ENCODE assay signal across 31 cellular contexts in the genomic region with DNA sequence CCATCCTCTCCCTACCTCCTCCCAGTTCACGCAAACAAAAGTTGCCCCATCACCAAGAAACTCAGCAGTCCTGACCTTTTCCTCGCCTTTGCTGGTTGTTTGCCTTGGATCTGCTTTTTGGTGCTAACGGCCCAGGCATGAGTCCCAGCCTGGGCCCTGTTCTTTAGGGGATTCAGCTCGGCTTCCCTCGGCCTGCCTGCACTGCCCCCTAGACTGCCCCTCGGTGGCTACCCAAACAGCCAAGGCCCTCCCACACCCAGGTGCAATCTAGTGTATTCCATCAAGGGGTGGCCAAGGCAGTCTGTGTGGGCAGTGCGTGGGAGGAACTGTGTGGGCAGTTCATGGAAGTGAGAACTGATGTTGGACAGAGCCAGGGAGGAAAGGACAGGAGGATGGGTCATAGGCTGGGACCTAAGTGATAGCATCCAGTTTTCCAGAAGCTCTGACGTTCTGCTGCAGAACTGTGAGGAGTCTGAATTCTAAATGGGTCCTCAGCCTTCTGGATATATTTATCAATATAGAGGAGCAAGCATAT.
DNase-seq lines count a peak whose midpoint lies in the region; ATAC-seq, FAIRE-seq and TF ChIP-seq lines count a peak whose summit lies in the region.
"Had no signal": no experiment of that assay in that cellular context is flagged by ENCODE, and none has a peak within 500 bp of the region (broad histone marks: within the 10 kb centered on the region; RNA-seq: fewer than 3 reads in every experiment).

No MANE protein-coding gene starts in this region.

- H3K4me3 Mint-ChIP-seq in IgD-negative memory B cell (peak overlapping the region in 3 of 4 donors; percentile 32 to 83 (median 61)), naive B cell (peak overlapping the region in 7 of 8 donors; percentile 33 to 64 (median 59))
- H3K4me3 Mint-ChIP-seq: activated CD4-positive, alpha-beta memory T cell treated with anti-CD3 and anti-CD28 coated beads for 36 hours; activated naive CD8-positive, alpha-beta T cell; activated T-helper 17 cell treated with anti-CD3 and anti-CD28 coated beads, Interleukin-2, amount 50 U/mL, for 72 hours; central memory CD8-positive, alpha-beta T cell; natural killer cell treated with Interleukin-12 subunit alpha and Interleukin-12 subunit beta and Interleukin-15 and Interleukin-18, amount 100 ng/mL, for 72 hours had no signal

- H3K4me2 ChIP-seq in BLaER1 treated with 17β-estradiol and CSF1 and Interleukin-3, amounts not matched to agents 10 nM and 100 nM, result peak overlapping the region; percentile 23 to 90 (median 60); a peak in 21 of 22 replicates

- H3K27me3 Mint-ChIP-seq in IgD-negative memory B cell, result no peaks in the 10 kb centered on the region
- no peaks in the 10 kb centered on the region for H3K27me3 Mint-ChIP-seq in naive B cell
- H3K27me3 Mint-ChIP-seq: activated CD4-positive, alpha-beta memory T cell treated with anti-CD3 and anti-CD28 coated beads for 36 hours; activated naive CD8-positive, alpha-beta T cell; activated T-helper 17 cell treated with anti-CD3 and anti-CD28 coated beads, Interleukin-2, amount 50 U/mL, for 72 hours; central memory CD8-positive, alpha-beta T cell had no signal

- TF ChIP-seq CTCF in pancreas (IDR thresholded peaks at IDR 0.05), result no peak

- peaks cover 0 to 4% (median 0%) of the 10 kb centered on the region in 11 experiments; a peak in 1 of 22 replicates for H3K9me3 ChIP-seq in BLaER1 treated with 17β-estradiol and CSF1 and Interleukin-3, amounts not matched to agents 10 nM and 100 nM (replicated peaks in 1 of 11)
- no peaks in the 10 kb centered on the region for H3K9me3 ChIP-seq in pancreas
- H3K9me3 ChIP-seq: ascending aorta, gastroesophageal sphincter, ovary, Peyer's patch, spleen, upper lobe of left lung had no signal

- peaks cover 27 to 83% (median 73%) of the 10 kb centered on the region in 10 experiments for H3K4me1 ChIP-seq in BLaER1 treated with 17β-estradiol and CSF1 and Interleukin-3, amounts not matched to agents 10 nM and 100 nM
- no peaks in the 10 kb centered on the region for H3K4me1 ChIP-seq in pancreas
- H3K4me1 ChIP-seq: ascending aorta, gastroesophageal sphincter, Peyer's patch had no signal

- WGBS in pancreas, 2 donors, result 86 to 87% methylated on average over 8 of the region's 8 CpGs

- no peaks in the 10 kb centered on the region for H3K36me3 ChIP-seq in BLaER1 treated with 17β-estradiol and CSF1 and Interleukin-3, amounts not matched to agents 10 nM and 100 nM
- no peaks in the 10 kb centered on the region for H3K36me3 ChIP-seq in pancreas
- H3K36me3 ChIP-seq: ascending aorta, gastroesophageal sphincter, ovary, Peyer's patch, spleen, upper lobe of left lung had no signal

- no peaks in the 10 kb centered on the region for H4K20me1 ChIP-seq in BLaER1 treated with 17β-estradiol and CSF1 and Interleukin-3, amounts not matched to agents 10 nM and 100 nM

- H3K27ac Mint-ChIP-seq in IgD-negative memory B cell (peak overlapping the region in 1 of 3 donors; percentile 78), naive B cell (peak overlapping the region; percentile 51 to 95 (median 78))
- H3K27ac Mint-ChIP-seq: activated CD4-positive, alpha-beta memory T cell treated with anti-CD3 and anti-CD28 coated beads for 36 hours; activated naive CD8-positive, alpha-beta T cell; activated T-helper 17 cell treated with anti-CD3 and anti-CD28 coated beads, Interleukin-2, amount 50 U/mL, for 72 hours; natural killer cell treated with Interleukin-12 subunit alpha and Interleukin-12 subunit beta and Interleukin-15 and Interleukin-18, amount 100 ng/mL, for 72 hours had no signal

- intact Hi-C loops in pancreas (cut with DNase I), result no loop called here

- FAIRE-seq in pancreas (lab: Jason Lieb, UNC), result no peak
- FAIRE-seq: GM12891 had no signal

- H3K9me3 Mint-ChIP-seq in IgD-negative memory B cell (peaks cover 0 to 2% (median 0%) of the 10 kb centered on the region in 3 donors), naive B cell (peaks cover 0 to 3% (median 0%) of the 10 kb centered on the region in 7 donors)
- H3K9me3 Mint-ChIP-seq: activated CD4-positive, alpha-beta memory T cell treated with anti-CD3 and anti-CD28 coated beads for 36 hours; activated T-helper 17 cell treated with anti-CD3 and anti-CD28 coated beads, Interleukin-2, amount 50 U/mL, for 72 hours; central memory CD8-positive, alpha-beta T cell; natural killer cell treated with Interleukin-12 subunit alpha and Interleukin-12 subunit beta and Interleukin-15 and Interleukin-18, amount 100 ng/mL, for 72 hours had no signal

- no peak overlapping the region for H3K9ac ChIP-seq in BLaER1 treated with 17β-estradiol and CSF1 and Interleukin-3, amounts not matched to agents 10 nM and 100 nM

- H3K36me3 Mint-ChIP-seq in IgD-negative memory B cell (no peaks in the 10 kb centered on the region), naive B cell (no peaks in the 10 kb centered on the region)
- H3K36me3 Mint-ChIP-seq: activated CD4-positive, alpha-beta memory T cell treated with anti-CD3 and anti-CD28 coated beads for 36 hours; activated naive CD8-positive, alpha-beta T cell; natural killer cell treated with Interleukin-12 subunit alpha and Interleukin-12 subunit beta and Interleukin-15 and Interleukin-18, amount 100 ng/mL, for 72 hours had no signal

- H3K27ac ChIP-seq in BLaER1 treated with 17β-estradiol and CSF1 and Interleukin-3, amounts not matched to agents 10 nM and 100 nM, result peak overlapping the region in 4 of 11 experiments; percentile 6 to 34 (median 18); a peak in 2 of 22 replicates
- H3K27ac ChIP-seq in pancreas, result no peak overlapping the region
- H3K27ac ChIP-seq: ascending aorta, dorsolateral prefrontal cortex, gastroesophageal sphincter, ovary, Peyer's patch, upper lobe of left lung had no signal

- H3K4me1 Mint-ChIP-seq in IgD-negative memory B cell (peaks cover 36 to 46% (median 44%) of the 10 kb centered on the region in 3 donors), naive B cell (peaks cover 39 to 69% (median 64%) of the 10 kb centered on the region in 3 donors)

- H3K4me3 ChIP-seq in BLaER1 treated with 17β-estradiol and CSF1 and Interleukin-3, amounts not matched to agents 10 nM and 100 nM, result no peak overlapping the region
- H3K4me3 ChIP-seq in pancreas, result no peak overlapping the region
- H3K4me3 ChIP-seq: ascending aorta, dorsolateral prefrontal cortex, gastroesophageal sphincter, ovary, Peyer's patch, spleen, upper lobe of left lung had no signal

- DNase-seq in amniotic epithelial cell (ENCODE audit: low read depth) (peak; percentile 31), naive B cell (no peak), NCI-H146 (lab: John Stamatoyannopoulos, UW) (no peak), pancreas (no peak)
- DNase-seq: activated CD4-positive, alpha-beta memory T cell treated with anti-CD3 and anti-CD28 coated beads for 36 hours; C1 segment of cervical spinal cord; Calu3; dorsolateral prefrontal cortex; hippocampal formation; IMR-90; NCI-H1105 treated with DMSO at 0.1 percent for 48 hours; NCI-H2029; NCI-H526 treated with DMSO at 0.1 percent for 48 hours; ovary; retina; spleen; substantia nigra had no signal

- ATAC-seq in naive B cell (ENCODE audit: low read depth in 2 of 2), result no peak
- ATAC-seq in GM18858 (IDR thresholded peaks at IDR 0.05; ENCODE audit: unreplicated experiment), result no peak
- no peak for ATAC-seq in GM21515 (IDR thresholded peaks at IDR 0.05; ENCODE audit: unreplicated experiment)
- ATAC-seq in pancreas, result no peak
- ATAC-seq: activated CD4-positive, CD25-positive, alpha-beta regulatory T cell treated with anti-CD3 and anti-CD28 coated beads, Interleukin-2, amount 50 U/mL, for 24 hours; activated T-helper 17 cell treated with anti-CD3 and anti-CD28 coated beads, Interleukin-2, amount 50 U/mL, for 72 hours; gastroesophageal sphincter; natural killer cell treated with Interleukin-12 subunit alpha and Interleukin-12 subunit beta and Interleukin-15 and Interleukin-18, amount 100 ng/mL, for 72 hours had no signal

- no peaks in the 10 kb centered on the region for H3K27me3 ChIP-seq in BLaER1 treated with 17β-estradiol and CSF1 and Interleukin-3, amounts not matched to agents 10 nM and 100 nM
- H3K27me3 ChIP-seq in pancreas, result no peaks in the 10 kb centered on the region
- H3K27me3 ChIP-seq: ascending aorta, gastroesophageal sphincter, ovary, Peyer's patch, spleen, upper lobe of left lung had no signal
